ENCODE assay signal across 16 cellular contexts in the genomic region with DNA sequence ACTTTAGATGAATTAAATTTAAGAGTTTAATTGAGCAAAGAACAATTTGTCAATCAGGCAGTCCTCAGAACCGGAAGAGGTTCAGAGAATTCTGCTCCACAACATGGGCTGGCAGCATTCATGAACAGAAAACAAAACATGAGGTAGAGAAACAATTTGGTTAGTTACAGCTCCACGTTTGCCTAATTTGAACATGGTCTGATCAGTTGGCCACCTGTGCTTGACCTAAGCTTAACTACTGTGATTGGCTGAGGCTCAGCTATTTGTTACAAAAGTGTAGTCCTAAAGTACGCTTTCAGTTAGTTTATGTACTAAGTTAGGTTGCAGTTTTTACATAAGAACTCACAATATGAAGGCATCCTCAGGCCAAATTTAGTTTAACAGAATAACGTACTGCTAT.
DNase-seq lines count a peak whose midpoint lies in the region; TF ChIP-seq lines count a peak whose summit lies in the region.
"Had no signal": no experiment of that assay in that cellular context is flagged by ENCODE, and none has a peak within 500 bp of the region (broad histone marks: within the 10 kb centered on the region; RNA-seq: fewer than 3 reads in every experiment).

No MANE protein-coding gene starts in this region.

- no peak overlapping the region for H3K9ac ChIP-seq in endocrine pancreas (ENCODE audit: control insufficient read depth, insufficient read depth, low read length)

- no peak overlapping the region for H3K4me3 Mint-ChIP-seq in glutamatergic neuron (ENCODE audit: unreplicated experiment)
- H3K4me3 Mint-ChIP-seq: CD14-positive monocyte; CD8-positive, alpha-beta T cell; IgD-negative memory B cell had no signal

- no peaks in the 10 kb centered on the region for H3K27me3 Mint-ChIP-seq in glutamatergic neuron (ENCODE audit: unreplicated experiment)
- H3K27me3 Mint-ChIP-seq: IgD-negative memory B cell had no signal

- no peaks in the 10 kb centered on the region for H3K27me3 ChIP-seq in endocrine pancreas (ENCODE audit: control insufficient read depth, insufficient read depth, low read length)
- H3K27me3 ChIP-seq in H7 (ENCODE audit: control insufficient read depth, insufficient read depth, low read length): no peaks in the 10 kb centered on the region

- DNase-seq in M059J (ENCODE audit: low read depth) (peak; percentile 6), OCI-M1 (lab: John Stamatoyannopoulos, UW) (peak; percentile 41), midbrain (lab: John Stamatoyannopoulos, UW) (no peak), NCI-H526 treated with DMSO at 0.1 percent for 48 hours (lab: John Stamatoyannopoulos, UW) (no peak), H7 (no peak), glutamatergic neuron (no peak)
- DNase-seq: CD8-positive, alpha-beta T cell; COR-L47; DMS153; DMS79 treated with DMSO at 0.1 percent for 48 hours; EL; GDM1 had no signal

- H3K9me3 Mint-ChIP-seq in glutamatergic neuron (ENCODE audit: unreplicated experiment): no peaks in the 10 kb centered on the region

- no peak overlapping the region for H3K27ac Mint-ChIP-seq in glutamatergic neuron (ENCODE audit: unreplicated experiment)
- H3K27ac Mint-ChIP-seq: CD14-positive monocyte; CD8-positive, alpha-beta T cell; IgD-negative memory B cell had no signal

- H3K4me3 ChIP-seq in endocrine pancreas (ENCODE audit: control insufficient read depth, insufficient read depth, low read length): peak overlapping the region; percentile 22
- no peak overlapping the region for H3K4me3 ChIP-seq in H7 (ENCODE audit: insufficient read depth, low read depth, low read length)
- H3K4me3 ChIP-seq: A549 had no signal

- H3K36me3 ChIP-seq in endocrine pancreas (ENCODE audit: control insufficient read depth, insufficient read depth, low read length) (no peaks in the 10 kb centered on the region), H7 (replicated peaks; ENCODE audit: control insufficient read depth, insufficient read depth, low read length) (no peaks in the 10 kb centered on the region)

- no peaks in the 10 kb centered on the region for H3K36me3 Mint-ChIP-seq in glutamatergic neuron (ENCODE audit: unreplicated experiment)
- H3K36me3 Mint-ChIP-seq: CD14-positive monocyte; CD8-positive, alpha-beta T cell; IgD-negative memory B cell had no signal

- H3K4me1 ChIP-seq in endocrine pancreas (ENCODE audit: control insufficient read depth, insufficient read depth, low read length): no peaks in the 10 kb centered on the region
- H3K4me1 ChIP-seq: A549 had no signal

- no peaks in the 10 kb centered on the region for H3K4me1 Mint-ChIP-seq in glutamatergic neuron (ENCODE audit: low read depth, unreplicated experiment)
- H3K4me1 Mint-ChIP-seq: CD14-positive monocyte had no signal

- TF ChIP-seq CTCF in glutamatergic neuron (IDR thresholded peaks at IDR 0.05; ENCODE audit: partially characterized antibody, unreplicated experiment): no peak

- H3K9me3 ChIP-seq in endocrine pancreas (ENCODE audit: control insufficient read depth, low read length): no peaks in the 10 kb centered on the region
- H3K9me3 ChIP-seq: A549 had no signal

Comparison
In these comparisons a context has a peak if more than half of its experiments do, and no peak if none do; other contexts are left out.
1. DNase-seq: peak in M059J (single experiment) and OCI-M1 (single experiment); none in midbrain (single experiment), NCI-H526 treated with DMSO at 0.1 percent for 48 hours (single experiment), H7 (single experiment) and glutamatergic neuron (single experiment).